Comparison of ENCODE assay signal across 1 cellular context in genomic region chr9:131690950-131691573, GRCh38.
TF ChIP-seq lines count a peak whose summit lies in the region.

No MANE protein-coding gene starts in this region.

TF ChIP-seq in IMR-90, 13 proteins besides CTCF, POLR2A, EP300 and RAD21:
- TF ChIP-seq USF2 (IDR thresholded peaks at IDR 0.05; ENCODE audit: low read depth, low read length) (no peak), MXI1 (IDR thresholded peaks at IDR 0.05; ENCODE audit: borderline replicate concordance, low read depth, low read length) (no peak), CEBPB (IDR thresholded peaks at IDR 0.05; ENCODE audit: low read depth, low read length) (no peak), BHLHE40 (IDR thresholded peaks at IDR 0.05; ENCODE audit: low read depth, low read length) (no peak), MAFK (IDR thresholded peaks at IDR 0.05; ENCODE audit: low read depth, low read length) (peak; percentile 21; the same call in 1 of the 2 replicates), CHD1 (IDR thresholded peaks at IDR 0.05; ENCODE audit: low read depth, low read length) (no peak), RFX5 (IDR thresholded peaks at IDR 0.05; ENCODE audit: low read depth, low read length) (no peak), FOS (IDR thresholded peaks at IDR 0.05; ENCODE audit: low read depth, low read length) (no peak)
